In genomic region chrX:15204130-15204751, GRCh38 we compare ENCODE assay signal across 7 cellular contexts.
DNase-seq lines count a peak whose midpoint lies in the region; ATAC-seq and TF ChIP-seq lines count a peak whose summit lies in the region.

No MANE protein-coding gene starts in this region.

- WGBS in endodermal cell (ENCODE audit: insufficient coverage in 1 of 2, insufficient read length in 1 of 2), 2 experiments, result 98 to 100% methylated on average over 1 to 4 of the region's 4 CpGs

- TF ChIP-seq CTCF in endodermal cell (conservative IDR thresholded peaks at IDR 0.05), result no peak

- H3K9me3 ChIP-seq in endodermal cell (ENCODE audit: control insufficient read depth, low read length), result no peaks in the 10 kb centered on the region

- H3K9ac ChIP-seq in endodermal cell (ENCODE audit: extremely low read depth, low read length, poor library complexity, severe bottlenecking), result no peak overlapping the region

- peaks cover 1 to 6% (median 2%) of the 10 kb centered on the region in 3 donors for H3K27me3 Mint-ChIP-seq in immature natural killer cell (ENCODE audit: low read depth in 3 of 3)
- peaks cover 3% of the 10 kb centered on the region for H3K27me3 Mint-ChIP-seq in endodermal cell (ENCODE audit: insufficient read depth)
- no peaks in the 10 kb centered on the region for H3K27me3 Mint-ChIP-seq in naive thymus-derived CD8-positive, alpha-beta T cell

- H3K4me3 Mint-ChIP-seq in immature natural killer cell (peak overlapping the region in 3 of 5 donors; percentile 25 to 42 (median 38)), endodermal cell (no peak overlapping the region)
- H3K4me3 Mint-ChIP-seq in naive thymus-derived CD8-positive, alpha-beta T cell, result no peak overlapping the region

- peaks cover 11 to 26% of the 10 kb centered on the region in 2 donors for H3K4me1 Mint-ChIP-seq in immature natural killer cell
- no peaks in the 10 kb centered on the region for H3K4me1 Mint-ChIP-seq in endodermal cell
- H3K4me1 Mint-ChIP-seq in naive thymus-derived CD8-positive, alpha-beta T cell, result peaks cover 8 to 26% (median 23%) of the 10 kb centered on the region in 4 donors

- H3K27ac Mint-ChIP-seq in immature natural killer cell (peak overlapping the region in 3 of 6 donors; percentile 64 to 78 (median 64)), endodermal cell (no peak overlapping the region)
- peak overlapping the region in 4 of 10 donors; percentile 10 to 72 (median 12) for H3K27ac Mint-ChIP-seq in naive thymus-derived CD8-positive, alpha-beta T cell

- no peaks in the 10 kb centered on the region for H3K36me3 Mint-ChIP-seq in immature natural killer cell
- no peaks in the 10 kb centered on the region for H3K36me3 Mint-ChIP-seq in endodermal cell (ENCODE audit: low read depth)
- no peaks in the 10 kb centered on the region for H3K36me3 Mint-ChIP-seq in naive thymus-derived CD8-positive, alpha-beta T cell

- no peaks in the 10 kb centered on the region for H3K4me1 ChIP-seq in endodermal cell (ENCODE audit: control insufficient read depth, insufficient read depth, low read length)

- H3K27me3 ChIP-seq in endodermal cell (ENCODE audit: control insufficient read depth, insufficient read depth, low read length, poor library complexity, severe bottlenecking), result no peaks in the 10 kb centered on the region

- no peak overlapping the region for H3K4me3 ChIP-seq in endodermal cell (ENCODE audit: low read length)

- no peaks in the 10 kb centered on the region for H3K36me3 ChIP-seq in endodermal cell (ENCODE audit: control insufficient read depth, insufficient read depth, low read length)

- peak; percentile 77 for ATAC-seq in GM18870 (IDR thresholded peaks at IDR 0.05; ENCODE audit: unreplicated experiment)
- peak; percentile 91 for ATAC-seq in GM21723 (IDR thresholded peaks at IDR 0.05; ENCODE audit: unreplicated experiment)
- peak; percentile 79 for ATAC-seq in HG03520 (IDR thresholded peaks at IDR 0.05; ENCODE audit: unreplicated experiment)
- no peak for ATAC-seq in naive thymus-derived CD8-positive, alpha-beta T cell

- POLR2A ChIA-PET in naive thymus-derived CD8-positive, alpha-beta T cell (lab: Charles Lee), result no interaction called here

- no peak overlapping the region for H3K27ac ChIP-seq in endodermal cell (ENCODE audit: low read depth, low read length)

- H3K9me3 Mint-ChIP-seq in immature natural killer cell, result no peaks in the 10 kb centered on the region
- peaks cover 36% of the 10 kb centered on the region for H3K9me3 Mint-ChIP-seq in endodermal cell
- peaks cover 0 to 3% (median 0%) of the 10 kb centered on the region in 9 donors for H3K9me3 Mint-ChIP-seq in naive thymus-derived CD8-positive, alpha-beta T cell

- DNase-seq in immature natural killer cell (no peak), EL (no peak), endodermal cell (no peak)
- DNase-seq in naive thymus-derived CD8-positive, alpha-beta T cell, result no peak

Comparison
In these comparisons a context has a peak if more than half of its experiments do, and no peak if none do; other contexts are left out.
1. ATAC-seq: peak in GM18870 (single experiment), GM21723 (single experiment) and HG03520 (single experiment); none in naive thymus-derived CD8-positive, alpha-beta T cell (0 of 2).
2. H3K4me3 Mint-ChIP-seq: peak in immature natural killer cell (3 of 5); none in endodermal cell (single experiment) and naive thymus-derived CD8-positive, alpha-beta T cell (0 of 10).